8 cellular contexts compared by ENCODE assay signal in the genomic region with DNA sequence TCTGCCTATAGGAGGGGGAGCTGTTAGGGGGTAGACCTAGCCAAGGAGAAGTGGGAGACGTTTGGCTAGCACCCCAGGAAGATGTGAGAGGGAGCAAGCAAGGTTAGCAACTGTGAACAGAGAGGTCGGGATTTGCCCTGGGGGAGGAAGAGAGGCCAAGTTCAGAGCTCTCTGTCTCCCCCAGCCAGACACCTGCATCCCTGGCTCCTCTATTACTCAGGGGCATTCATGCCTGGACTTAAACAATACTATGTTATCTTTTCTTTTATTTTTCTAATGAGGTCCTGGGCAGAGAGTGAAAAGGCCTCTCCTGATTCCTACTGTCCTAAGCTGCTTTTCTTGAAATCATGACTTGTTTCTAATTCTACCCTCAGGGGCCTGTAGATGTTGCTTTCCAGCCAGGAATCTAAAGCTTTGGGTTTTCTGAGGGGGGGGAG. TPM values are rescaled to one million over a fixed set of nuclear protein-coding genes. Genes with fewer than 3 reads are reported as not detected.
A peak's percentile ranks its signal among the peaks of the same experiment; 100 is the strongest.
DNase-seq lines count a peak whose midpoint lies in the region; ATAC-seq, FAIRE-seq and TF ChIP-seq lines count a peak whose summit lies in the region.
"Had no signal": no experiment of that assay in that cellular context is flagged by ENCODE, and none has a peak within 500 bp of the region (broad histone marks: within the 10 kb centered on the region; RNA-seq: fewer than 3 reads in every experiment).

No MANE protein-coding gene starts in this region.

- TF ChIP-seq CTCF in HL-60 (IDR thresholded peaks at IDR 0.05; ENCODE audit: insufficient read depth, low read length) (no peak), keratinocyte (optimal IDR thresholded peaks at IDR 0.05 in 1 of 3, IDR thresholded peaks at IDR 0.05 in 1 of 3, conservative IDR thresholded peaks at IDR 0.05 in 1 of 3; ENCODE audit: extremely low read depth in 1 of 3, insufficient read depth in 2 of 3, low read length in 3 of 3) (no peak)

- peaks cover 14 to 15% of the 10 kb centered on the region in 2 experiments for H3K36me3 ChIP-seq in keratinocyte (ENCODE audit: control insufficient read depth in 2 of 2, extremely low read depth in 1 of 2, insufficient read depth in 2 of 2, low read length in 2 of 2)

- H3K27ac Mint-ChIP-seq in activated naive CD8-positive, alpha-beta T cell: peak overlapping the region; percentile 87
- H3K27ac Mint-ChIP-seq in stimulated activated naive B cell treated with anti-CD40 and anti-IgM and Interleukin-4, amounts not matched to agents 10 μg/mL and 1 μg/mL and 100 μg/mL, for 72 hours: peak overlapping the region; percentile 96

- H3K4me3 ChIP-seq in HL-60 (replicated peaks; ENCODE audit: insufficient read depth, low read length) (peak overlapping the region; percentile 7; the same call in 1 of the 2 replicates), keratinocyte (ENCODE audit: control insufficient read depth in 2 of 3, extremely low read depth in 1 of 3, insufficient read depth in 2 of 3, low read depth in 1 of 3, low read length in 3 of 3) (peak overlapping the region; percentile 78 to 92 (median 81))

- ATAC-seq in stimulated activated naive B cell treated with anti-CD40 and anti-IgM and Interleukin-4, amounts not matched to agents 10 μg/mL and 1 μg/mL and 100 μg/mL, for 72 hours (replicated peaks): no peak
- no peak for ATAC-seq in activated CD4-positive, CD25-positive, alpha-beta regulatory T cell treated with anti-CD3 and anti-CD28 coated beads, Interleukin-2, amount 50 U/mL, for 24 hours

- peaks cover 33% of the 10 kb centered on the region for H3K79me2 ChIP-seq in keratinocyte (ENCODE audit: control insufficient read depth, insufficient read depth, low read length)

- peaks cover 28% of the 10 kb centered on the region for H3K36me3 Mint-ChIP-seq in activated naive CD8-positive, alpha-beta T cell
- peaks cover 51 to 71% of the 10 kb centered on the region in 2 donors for H3K36me3 Mint-ChIP-seq in stimulated activated naive B cell treated with anti-CD40 and anti-IgM and Interleukin-4, amounts not matched to agents 10 μg/mL and 1 μg/mL and 100 μg/mL, for 72 hours

- FAIRE-seq in keratinocyte (lab: Jason Lieb, UNC): no peak
- FAIRE-seq: H54 had no signal

- dilution Hi-C loops in keratinocyte (cut with MboI; ENCODE audit: extremely low pct_ligation_motif_present, low sequenced_read_pairs): no loop called here

- no peak overlapping the region for H2AFZ ChIP-seq in keratinocyte (ENCODE audit: control insufficient read depth, low read length)

- peak overlapping the region; percentile 11 for H3K9ac ChIP-seq in keratinocyte (ENCODE audit: control insufficient read depth, extremely low read depth, insufficient read depth, low read length)

- H3K9me1 ChIP-seq in keratinocyte (ENCODE audit: control insufficient read depth, extremely low read depth, insufficient read depth, low read length): peaks cover 2% of the 10 kb centered on the region

- H3K27ac ChIP-seq in HL-60 (replicated peaks): no peak overlapping the region
- H3K27ac ChIP-seq in keratinocyte (ENCODE audit: control insufficient read depth, insufficient read depth, low read length): no peak overlapping the region

- no peaks in the 10 kb centered on the region for H3K9me3 Mint-ChIP-seq in activated naive CD8-positive, alpha-beta T cell (ENCODE audit: low read depth)
- H3K9me3 Mint-ChIP-seq in stimulated activated naive B cell treated with anti-CD40 and anti-IgM and Interleukin-4, amounts not matched to agents 10 μg/mL and 1 μg/mL and 100 μg/mL, for 72 hours: no peaks in the 10 kb centered on the region

- peak overlapping the region; percentile 94 for H3K4me3 Mint-ChIP-seq in activated naive CD8-positive, alpha-beta T cell
- peak overlapping the region; percentile 91 to 96 for H3K4me3 Mint-ChIP-seq in stimulated activated naive B cell treated with anti-CD40 and anti-IgM and Interleukin-4, amounts not matched to agents 10 μg/mL and 1 μg/mL and 100 μg/mL, for 72 hours

- peaks cover 66% of the 10 kb centered on the region for H3K4me1 Mint-ChIP-seq in activated naive CD8-positive, alpha-beta T cell (ENCODE audit: low read depth)
- H3K4me1 Mint-ChIP-seq in stimulated activated naive B cell treated with anti-CD40 and anti-IgM and Interleukin-4, amounts not matched to agents 10 μg/mL and 1 μg/mL and 100 μg/mL, for 72 hours: peaks cover 43 to 76% of the 10 kb centered on the region in 2 donors

- no peaks in the 10 kb centered on the region for H3K9me3 ChIP-seq in keratinocyte (ENCODE audit: control insufficient read depth, low read depth, low read length)

- H3K4me2 ChIP-seq in keratinocyte (ENCODE audit: control insufficient read depth, extremely low read depth, insufficient read depth, low read depth, low read length): peak overlapping the region; percentile 93

- H3K27me3 ChIP-seq in HL-60 (ENCODE audit: insufficient read depth, poor library complexity, severe bottlenecking): no peaks in the 10 kb centered on the region
- H3K27me3 ChIP-seq in keratinocyte (ENCODE audit: control insufficient read depth, extremely low read depth, insufficient read depth, low read length): no peaks in the 10 kb centered on the region

- peaks cover 22% of the 10 kb centered on the region for H4K20me1 ChIP-seq in keratinocyte (ENCODE audit: control insufficient read depth, extremely low read depth, insufficient read depth, low read length)

- H3K4me1 ChIP-seq in keratinocyte (ENCODE audit: control insufficient read depth, extremely low read depth, insufficient read depth, low read length): peaks cover 41% of the 10 kb centered on the region

- no peaks in the 10 kb centered on the region for H3K27me3 Mint-ChIP-seq in activated naive CD8-positive, alpha-beta T cell
- no peaks in the 10 kb centered on the region for H3K27me3 Mint-ChIP-seq in stimulated activated naive B cell treated with anti-CD40 and anti-IgM and Interleukin-4, amounts not matched to agents 10 μg/mL and 1 μg/mL and 100 μg/mL, for 72 hours

- no peak for DNase-seq in HL-60 (ENCODE audit: low read depth in 1 of 2, low spot score in 1 of 2)
- no peak for DNase-seq in keratinocyte (ENCODE audit: low read depth, low spot score)
- no peak for DNase-seq in stimulated activated naive B cell treated with anti-CD40 and anti-IgM and Interleukin-4, amounts not matched to agents 10 μg/mL and 1 μg/mL and 100 μg/mL, for 72 hours
- DNase-seq in LoVo (ENCODE audit: low spot score): no peak
- no peak for DNase-seq in stimulated activated CD4-positive, alpha-beta T cell treated with anti-CD3 and anti-CD28 coated beads, Interleukin-1b, Interleukin-23, amount 100 ng/mL, for 48 hours

RNA-seq across cellular contexts. Expression of gene BTG2, which starts 2.4 kb away (rescaled TPM):
- polyA plus RNA-seq in keratinocyte: 52.4 to 230 TPM (median 117 TPM) in 3 replicates
- polyA plus RNA-seq in keratinocyte (2011; ENCODE audit: low read depth): 28.0 TPM
- 84.3 and 101 TPM in 2 replicates for polyA plus RNA-seq in keratinocyte (2011; cell fraction: cytosol; rRNA removed)
- polyA plus RNA-seq in keratinocyte (2011; cell fraction: nucleus; rRNA removed): 278 and 325 TPM in 2 replicates
- polyA plus RNA-seq in keratinocyte (2012; ENCODE audit: low replicate concordance): 34.6 and 187 TPM in 2 replicates
- polyA minus RNA-seq in keratinocyte: 23.8 to 191 TPM (median 82.3 TPM) in 3 replicates
- polyA minus RNA-seq in keratinocyte (2011; cell fraction: cytosol; rRNA and poly(A)+ RNA removed): 155 TPM
- 145 and 173 TPM in 2 replicates for polyA minus RNA-seq in keratinocyte (2011; cell fraction: nucleus; rRNA and poly(A)+ RNA removed)

RNA-seq across cellular contexts. Expression of gene FMOD, which starts 43.2 kb away (rescaled TPM):
- polyA plus RNA-seq in keratinocyte: 0.39 to 0.47 TPM (median 0.44 TPM) in 3 replicates
- not detected for polyA plus RNA-seq in keratinocyte (2011; ENCODE audit: low read depth)
- 0.18 and 0.27 TPM in 2 replicates for polyA plus RNA-seq in keratinocyte (2011; cell fraction: cytosol; rRNA removed)
- 0.47 TPM in 2 replicates for polyA plus RNA-seq in keratinocyte (2011; cell fraction: nucleus; rRNA removed)
- polyA plus RNA-seq in keratinocyte (2012; ENCODE audit: low replicate concordance): 0.06 and 0.29 TPM in 2 replicates
- polyA minus RNA-seq in keratinocyte: 0.46 TPM in 1 of 3 replicates, not detected in the others
- polyA minus RNA-seq in keratinocyte (2011; cell fraction: cytosol; rRNA and poly(A)+ RNA removed): not detected
- polyA minus RNA-seq in keratinocyte (2011; cell fraction: nucleus; rRNA and poly(A)+ RNA removed): 0.62 TPM in 1 of 2 replicates, not detected in the other
